In the genomic region with DNA sequence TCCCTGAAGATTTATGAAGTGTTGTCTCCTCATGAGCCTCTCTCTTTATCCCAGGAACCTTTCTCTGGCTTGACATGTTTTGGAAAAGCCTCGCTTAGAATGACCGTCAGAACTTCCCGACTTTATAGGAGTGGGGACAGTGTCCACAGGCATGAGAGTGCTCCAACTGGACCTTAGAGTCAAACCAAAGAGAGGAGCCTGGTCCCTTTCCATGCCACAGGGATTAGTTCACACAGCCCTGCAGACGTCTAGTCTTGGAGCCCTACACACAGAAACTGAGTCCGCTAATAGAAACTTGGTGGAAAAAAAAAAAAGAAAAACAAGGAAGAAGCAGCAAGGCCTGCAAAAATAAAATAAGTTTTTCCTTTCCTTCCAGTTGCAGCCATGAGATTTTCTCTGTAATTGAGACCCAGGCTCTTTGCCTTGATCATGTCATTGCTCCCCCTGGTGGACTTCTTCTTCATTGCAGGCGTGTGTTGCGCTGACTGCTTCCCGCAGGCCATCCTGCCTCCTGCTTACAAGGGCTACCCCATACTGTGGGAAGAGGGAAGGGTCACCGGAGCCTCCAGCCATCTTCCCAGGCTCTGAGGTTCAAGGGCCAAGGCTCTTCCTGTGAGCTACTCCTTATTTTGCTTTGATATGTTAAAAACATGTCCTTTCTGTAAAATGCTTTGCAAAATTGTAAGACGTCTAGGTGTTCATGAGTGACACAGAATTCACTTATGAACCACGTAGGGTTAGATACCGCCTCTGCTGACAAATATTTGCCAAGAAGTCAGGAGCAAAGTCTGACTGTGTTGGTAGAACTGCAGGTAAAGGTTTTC, we compare ENCODE assay signal across 9 cellular contexts.
DNase-seq lines count a peak whose midpoint lies in the region; ATAC-seq and TF ChIP-seq lines count a peak whose summit lies in the region.
"Had no signal": no experiment of that assay in that cellular context is flagged by ENCODE, and none has a peak within 500 bp of the region (broad histone marks: within the 10 kb centered on the region; RNA-seq: fewer than 3 reads in every experiment).

No MANE protein-coding gene starts in this region.

- TF ChIP-seq POLR2A in esophagus squamous epithelium (IDR thresholded peaks at IDR 0.05): no peak

- DNase-seq in BE2C: peak; percentile 78
- peak; percentile 72 for DNase-seq in activated T-cell treated with anti-CD3 and anti-CD28 coated beads for 1 hour (ENCODE audit: low read depth)
- DNase-seq in esophagus squamous epithelium (lab: John Stamatoyannopoulos, UW): no peak
- peak; percentile 74 for DNase-seq in natural killer cell
- peak; percentile 60 for DNase-seq in stimulated activated naive B cell treated with anti-CD40 and anti-IgM and Interleukin-4, amounts not matched to agents 10 μg/mL and 1 μg/mL and 100 μg/mL, for 72 hours

- H3K36me3 ChIP-seq in BE2C (no peaks in the 10 kb centered on the region), HUES6 (ENCODE audit: control insufficient read depth, insufficient read depth, low read length) (no peaks in the 10 kb centered on the region; the same call in 1 of the 2 replicates), OCI-LY1 (ENCODE audit: insufficient read depth, low read length) (no peaks in the 10 kb centered on the region), esophagus squamous epithelium (no peaks in the 10 kb centered on the region)

- H3K4me1 ChIP-seq in BE2C: no peaks in the 10 kb centered on the region
- H3K4me1 ChIP-seq in HUES6 (ENCODE audit: control insufficient read depth, insufficient read depth, low read length): peaks cover 21% of the 10 kb centered on the region
- H3K4me1 ChIP-seq in OCI-LY1 (ENCODE audit: insufficient read depth, low read length, severe bottlenecking): no peaks in the 10 kb centered on the region
- peaks cover 0 to 23% (median 3%) of the 10 kb centered on the region in 3 donors for H3K4me1 ChIP-seq in esophagus squamous epithelium

- H3K4me3 Mint-ChIP-seq in natural killer cell: no peak overlapping the region
- no peak overlapping the region for H3K4me3 Mint-ChIP-seq in stimulated activated naive B cell treated with anti-CD40 and anti-IgM and Interleukin-4, amounts not matched to agents 10 μg/mL and 1 μg/mL and 100 μg/mL, for 72 hours

- peak; percentile 72 for ATAC-seq in GM19043 (IDR thresholded peaks at IDR 0.05; ENCODE audit: low read depth, unreplicated experiment)
- ATAC-seq in natural killer cell: peak; percentile 86 to 99 (median 98)
- ATAC-seq in stimulated activated naive B cell treated with anti-CD40 and anti-IgM and Interleukin-4, amounts not matched to agents 10 μg/mL and 1 μg/mL and 100 μg/mL, for 72 hours (replicated peaks): peak; percentile 76 to 85

- no peak overlapping the region for H3K4me2 ChIP-seq in OCI-LY1 (ENCODE audit: low read length)

- peaks cover 6% of the 10 kb centered on the region for H3K27me3 ChIP-seq in BE2C
- H3K27me3 ChIP-seq in HUES6 (ENCODE audit: control insufficient read depth, insufficient read depth, low read length): no peaks in the 10 kb centered on the region
- H3K27me3 ChIP-seq in OCI-LY1 (ENCODE audit: insufficient read depth, low read length): no peaks in the 10 kb centered on the region; the same call in 1 of the 2 replicates
- H3K27me3 ChIP-seq in esophagus squamous epithelium: no peaks in the 10 kb centered on the region

- no peak overlapping the region for H2AFZ ChIP-seq in OCI-LY1 (ENCODE audit: low read length)

- H3K27ac Mint-ChIP-seq in natural killer cell: no peak overlapping the region
- H3K27ac Mint-ChIP-seq in stimulated activated naive B cell treated with anti-CD40 and anti-IgM and Interleukin-4, amounts not matched to agents 10 μg/mL and 1 μg/mL and 100 μg/mL, for 72 hours: no peak overlapping the region
- H3K27ac Mint-ChIP-seq: IgD-negative memory B cell had no signal

- peak overlapping the region; percentile 47; the same call in 1 of the 2 replicates for H3K27ac ChIP-seq in HUES6 (ENCODE audit: low read depth, low read length)
- H3K27ac ChIP-seq in OCI-LY1 (ENCODE audit: low read depth, low read length, poor library complexity, severe bottlenecking): no peak overlapping the region
- no peak overlapping the region for H3K27ac ChIP-seq in esophagus squamous epithelium

- H3K9me3 Mint-ChIP-seq in natural killer cell: no peaks in the 10 kb centered on the region
- no peaks in the 10 kb centered on the region for H3K9me3 Mint-ChIP-seq in stimulated activated naive B cell treated with anti-CD40 and anti-IgM and Interleukin-4, amounts not matched to agents 10 μg/mL and 1 μg/mL and 100 μg/mL, for 72 hours
- H3K9me3 Mint-ChIP-seq: IgD-negative memory B cell had no signal

- peaks cover 0 to 4% of the 10 kb centered on the region in 2 donors for H3K27me3 Mint-ChIP-seq in natural killer cell (ENCODE audit: low read depth in 2 of 2)
- no peaks in the 10 kb centered on the region for H3K27me3 Mint-ChIP-seq in stimulated activated naive B cell treated with anti-CD40 and anti-IgM and Interleukin-4, amounts not matched to agents 10 μg/mL and 1 μg/mL and 100 μg/mL, for 72 hours
- H3K27me3 Mint-ChIP-seq: IgD-negative memory B cell had no signal

- H3K79me2 ChIP-seq in OCI-LY1 (ENCODE audit: insufficient read depth, low read length): no peaks in the 10 kb centered on the region

- no peaks in the 10 kb centered on the region for H3F3A ChIP-seq in OCI-LY1 (ENCODE audit: insufficient read depth, low read length)

- H3K36me3 Mint-ChIP-seq in natural killer cell: no peaks in the 10 kb centered on the region
- peaks cover 1 to 7% of the 10 kb centered on the region in 2 donors for H3K36me3 Mint-ChIP-seq in stimulated activated naive B cell treated with anti-CD40 and anti-IgM and Interleukin-4, amounts not matched to agents 10 μg/mL and 1 μg/mL and 100 μg/mL, for 72 hours
- H3K36me3 Mint-ChIP-seq: IgD-negative memory B cell had no signal

- no peaks in the 10 kb centered on the region for H3K9me2 ChIP-seq in OCI-LY1 (ENCODE audit: low read depth, low read length)

- TF ChIP-seq CTCF in BE2C (IDR thresholded peaks at IDR 0.05; ENCODE audit: low read depth, low read length) (peak; percentile 92), OCI-LY1 (IDR thresholded peaks at IDR 0.05; ENCODE audit: low read length) (peak; percentile 82), esophagus squamous epithelium (IDR thresholded peaks at IDR 0.05) (peak; percentile 78 to 92 (median 89)), natural killer cell (IDR thresholded peaks at IDR 0.05) (peak; percentile 88)

- H3K9me3 ChIP-seq in BE2C (no peaks in the 10 kb centered on the region), HUES6 (ENCODE audit: control insufficient read depth, insufficient read depth, low read depth, low read length) (no peaks in the 10 kb centered on the region), OCI-LY1 (ENCODE audit: low read length) (no peaks in the 10 kb centered on the region), esophagus squamous epithelium (no peaks in the 10 kb centered on the region)

- intact Hi-C loops in esophagus squamous epithelium (cut with DNase I) (loop anchor here (5.0 to 10.0 kb wide), 2 partner anchors 201 to 373 kb away; a partner anchor contains a TSS), natural killer cell (cut with micrococcal nuclease) (loop anchor here (1.0 kb wide), 3 partner anchors 202 to 389 kb away; no protein-coding TSS in a partner anchor)

- peaks cover 0 to 6% of the 10 kb centered on the region in 2 donors for H3K4me1 Mint-ChIP-seq in natural killer cell
- H3K4me1 Mint-ChIP-seq in stimulated activated naive B cell treated with anti-CD40 and anti-IgM and Interleukin-4, amounts not matched to agents 10 μg/mL and 1 μg/mL and 100 μg/mL, for 72 hours: peaks cover 6 to 17% of the 10 kb centered on the region in 2 donors

- H3K9ac ChIP-seq in HUES6 (ENCODE audit: low read length): no peak overlapping the region
- H3K9ac ChIP-seq in OCI-LY1 (ENCODE audit: low read length): no peak overlapping the region

- 31 to 35% methylated on average over 12 of the region's 12 CpGs for WGBS in esophagus squamous epithelium, 2 donors

- H4K20me1 ChIP-seq in OCI-LY1 (ENCODE audit: insufficient read depth, low read length): no peaks in the 10 kb centered on the region

- H3K4me3 ChIP-seq in BE2C (ENCODE audit: low read depth, low read length): no peak overlapping the region
- H3K4me3 ChIP-seq in HUES6 (ENCODE audit: low read depth, low read length): no peak overlapping the region
- no peak overlapping the region for H3K4me3 ChIP-seq in OCI-LY1 (ENCODE audit: low read depth, low read length, poor library complexity, severe bottlenecking)
- no peak overlapping the region for H3K4me3 ChIP-seq in esophagus squamous epithelium
